Comparison of ENCODE assay signal across 9 cellular contexts in genomic region chr21:34615487-34615814, GRCh38. TPM values are rescaled to one million over a fixed set of nuclear protein-coding genes. Genes with fewer than 3 reads are reported as not detected.
DNase-seq lines count a peak whose midpoint lies in the region; ATAC-seq and TF ChIP-seq lines count a peak whose summit lies in the region.
"Had no signal": no experiment of that assay in that cellular context is flagged by ENCODE, and none has a peak within 500 bp of the region (broad histone marks: within the 10 kb centered on the region; RNA-seq: fewer than 3 reads in every experiment).

No MANE protein-coding gene starts in this region.

- no peaks in the 10 kb centered on the region for H3K27me3 ChIP-seq in right lobe of liver
- no peaks in the 10 kb centered on the region for H3K27me3 ChIP-seq in vagina

- H3K9me3 ChIP-seq in right lobe of liver (no peaks in the 10 kb centered on the region), vagina (no peaks in the 10 kb centered on the region)

- H3K27ac Mint-ChIP-seq in stimulated activated naive CD8-positive, alpha-beta T cell treated with anti-CD3 and anti-CD28 coated beads, Interleukin-15, Interleukin-2, amounts not matched to agents 100 ng/mL and 50 ng/mL, for 24 hours = no peak overlapping the region
- peak overlapping the region; percentile 73 for H3K27ac Mint-ChIP-seq in activated naive CD8-positive, alpha-beta T cell treated with anti-CD3 and anti-CD28 coated beads for 36 hours

- peaks cover 3% of the 10 kb centered on the region for H3K27me3 Mint-ChIP-seq in stimulated activated naive CD8-positive, alpha-beta T cell treated with anti-CD3 and anti-CD28 coated beads, Interleukin-15, Interleukin-2, amounts not matched to agents 100 ng/mL and 50 ng/mL, for 24 hours
- H3K27me3 Mint-ChIP-seq in activated naive CD8-positive, alpha-beta T cell treated with anti-CD3 and anti-CD28 coated beads for 36 hours = no peaks in the 10 kb centered on the region

- TF ChIP-seq CTCF in right lobe of liver (IDR thresholded peaks at IDR 0.05) = no peak
- no peak for TF ChIP-seq CTCF in vagina (IDR thresholded peaks at IDR 0.05)

- TF ChIP-seq POLR2A in right lobe of liver (IDR thresholded peaks at IDR 0.05) (no peak), vagina (IDR thresholded peaks at IDR 0.05) (no peak)

- no peak for DNase-seq in stimulated activated naive CD8-positive, alpha-beta T cell treated with anti-CD3 and anti-CD28 coated beads, Interleukin-15, Interleukin-2, amounts not matched to agents 100 U/mL and 50 U/mL, for 24 hours
- DNase-seq in activated naive CD8-positive, alpha-beta T cell treated with anti-CD3 and anti-CD28 coated beads for 36 hours = no peak
- DNase-seq in right lobe of liver = no peak
- no peak for DNase-seq in vagina (ENCODE audit: extremely low spot score in 2 of 2)
- DNase-seq in H4 (ENCODE audit: low spot score) = no peak
- DNase-seq in stimulated activated CD4-positive, alpha-beta T cell treated with anti-CD3 and anti-CD28 coated beads, Interleukin-4, amount 100 ng/mL, for 24 hours = no peak

- WGBS in right lobe of liver (ENCODE audit: insufficient coverage, low coverage, low lambda C conversion rate, missing lambda C conversion rate) = 4% methylated on average over 7 of the region's 8 CpGs

- H3K27ac ChIP-seq in right lobe of liver (peak overlapping the region; percentile 3 to 75 (median 59)), vagina (peak overlapping the region; percentile 73)

- H3K36me3 ChIP-seq in right lobe of liver = no peaks in the 10 kb centered on the region
- no peaks in the 10 kb centered on the region for H3K36me3 ChIP-seq in vagina

- no peaks in the 10 kb centered on the region for H3K36me3 Mint-ChIP-seq in stimulated activated naive CD8-positive, alpha-beta T cell treated with anti-CD3 and anti-CD28 coated beads, Interleukin-15, Interleukin-2, amounts not matched to agents 100 ng/mL and 50 ng/mL, for 24 hours (ENCODE audit: low read depth)
- no peaks in the 10 kb centered on the region for H3K36me3 Mint-ChIP-seq in activated naive CD8-positive, alpha-beta T cell treated with anti-CD3 and anti-CD28 coated beads for 36 hours

- intact Hi-C loops in right lobe of liver (cut with DNase I) = no loop called here
- intact Hi-C loops in vagina (cut with DNase I) = loop anchor here (5.0 kb wide), 1 partner anchor 698 kb away; the partner anchor contains the start of gene ATP5PO

- peaks cover 20% of the 10 kb centered on the region for H3K4me1 Mint-ChIP-seq in stimulated activated naive CD8-positive, alpha-beta T cell treated with anti-CD3 and anti-CD28 coated beads, Interleukin-15, Interleukin-2, amounts not matched to agents 100 ng/mL and 50 ng/mL, for 24 hours (ENCODE audit: low read depth)
- H3K4me1 Mint-ChIP-seq in activated naive CD8-positive, alpha-beta T cell treated with anti-CD3 and anti-CD28 coated beads for 36 hours = peaks cover 29% of the 10 kb centered on the region

- no peaks in the 10 kb centered on the region for H3K9me3 Mint-ChIP-seq in stimulated activated naive CD8-positive, alpha-beta T cell treated with anti-CD3 and anti-CD28 coated beads, Interleukin-15, Interleukin-2, amounts not matched to agents 100 ng/mL and 50 ng/mL, for 24 hours
- no peaks in the 10 kb centered on the region for H3K9me3 Mint-ChIP-seq in activated naive CD8-positive, alpha-beta T cell treated with anti-CD3 and anti-CD28 coated beads for 36 hours

- H3K4me1 ChIP-seq in right lobe of liver (peaks cover 0 to 12% (median 2%) of the 10 kb centered on the region in 4 donors), vagina (peaks cover 20% of the 10 kb centered on the region)

- ATAC-seq in stimulated activated naive CD8-positive, alpha-beta T cell treated with anti-CD3 and anti-CD28 coated beads, Interleukin-15, Interleukin-2, amounts not matched to agents 100 U/mL and 50 U/mL, for 24 hours = no peak
- ATAC-seq in right lobe of liver = peak in 1 of 4 donors; percentile 19
- ATAC-seq in GM21447 (IDR thresholded peaks at IDR 0.05; ENCODE audit: unreplicated experiment) = no peak

- H3K4me3 Mint-ChIP-seq in stimulated activated naive CD8-positive, alpha-beta T cell treated with anti-CD3 and anti-CD28 coated beads, Interleukin-15, Interleukin-2, amounts not matched to agents 100 ng/mL and 50 ng/mL, for 24 hours = peak overlapping the region; percentile 86
- peak overlapping the region; percentile 83 for H3K4me3 Mint-ChIP-seq in activated naive CD8-positive, alpha-beta T cell treated with anti-CD3 and anti-CD28 coated beads for 36 hours

- peak overlapping the region; percentile 59 to 90 (median 72) for H3K4me3 ChIP-seq in right lobe of liver
- peak overlapping the region; percentile 80 to 97 for H3K4me3 ChIP-seq in vagina

RNA-seq across cellular contexts. Expression of gene RCAN1, which starts 0.5 kb away (rescaled TPM):
- 10 to 100 TPM; 11.5 to 13.2 TPM for total RNA-seq in activated naive CD8-positive, alpha-beta T cell treated with anti-CD3 and anti-CD28 coated beads for 36 hours
- total RNA-seq in right lobe of liver = 10 to 100 TPM; 34.3 to 71.0 (median 55.4) TPM
- total RNA-seq in vagina = 29.2 TPM
- 43.7 and 52.2 TPM in 2 replicates for total RNA-seq in H4 (2014; rRNA removed; shearing (Covaris generic))

RNA-seq across cellular contexts. Expression of gene CLIC6, which starts 53.3 kb away (rescaled TPM):
- total RNA-seq in activated naive CD8-positive, alpha-beta T cell treated with anti-CD3 and anti-CD28 coated beads for 36 hours = under 1 TPM; 0.66 to 0.78 TPM
- total RNA-seq in right lobe of liver (under 1 TPM; 0.25 to 0.63 (median 0.43) TPM), vagina (8.3 TPM)
- not detected in 2 replicates for total RNA-seq in H4 (2014; rRNA removed; shearing (Covaris generic))
- total RNA-seq: lung microvascular endothelial cell had no signal
